Comparison of ENCODE assay signal across 14 cellular contexts in the genomic region with DNA sequence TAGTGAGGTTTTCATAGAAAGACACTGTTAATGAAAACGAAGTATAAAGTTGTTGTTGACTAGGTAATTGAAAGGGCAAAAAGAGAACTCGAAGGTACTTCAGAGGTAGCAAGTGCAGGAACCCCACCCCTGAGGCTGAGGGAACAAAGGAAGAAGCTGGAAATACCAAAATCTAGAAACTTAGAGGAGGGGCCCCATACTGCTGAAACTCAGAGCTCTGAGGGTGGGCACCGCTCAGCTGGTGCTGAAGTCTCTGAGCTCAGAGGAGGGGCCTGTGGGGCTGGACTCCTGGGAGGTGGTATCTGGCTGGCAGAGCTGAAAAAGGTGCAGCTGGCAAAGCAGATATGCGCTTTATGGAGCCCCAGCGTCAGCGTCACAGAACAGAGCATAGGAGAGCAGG.
DNase-seq lines count a peak whose midpoint lies in the region; ATAC-seq lines count a peak whose summit lies in the region.
"Had no signal": no experiment of that assay in that cellular context is flagged by ENCODE, and none has a peak within 500 bp of the region (broad histone marks: within the 10 kb centered on the region; RNA-seq: fewer than 3 reads in every experiment).

No MANE protein-coding gene starts in this region.

- peaks cover 38% of the 10 kb centered on the region for H3K4me1 Mint-ChIP-seq in activated naive CD8-positive, alpha-beta T cell treated with anti-CD3 and anti-CD28 coated beads for 36 hours

- peak overlapping the region; percentile 77 for H3K4me2 ChIP-seq in BLaER1

- no peaks in the 10 kb centered on the region for H3K9me3 Mint-ChIP-seq in activated naive CD8-positive, alpha-beta T cell treated with anti-CD3 and anti-CD28 coated beads for 36 hours

- ATAC-seq in GM18868 (IDR thresholded peaks at IDR 0.05; ENCODE audit: unreplicated experiment), result peak; percentile 30
- ATAC-seq in HG02943 (IDR thresholded peaks at IDR 0.05; ENCODE audit: low read depth, unreplicated experiment), result peak; percentile 18
- ATAC-seq: gastrocnemius medialis, HCT116, psoas muscle had no signal

- DNase-seq in activated naive CD8-positive, alpha-beta T cell treated with anti-CD3 and anti-CD28 coated beads for 36 hours, result no peak
- no peak for DNase-seq in NCI-H146 (lab: John Stamatoyannopoulos, UW)
- no peak for DNase-seq in stimulated activated CD4-positive, alpha-beta T cell treated with anti-CD3 and anti-CD28 coated beads, Interleukin-15, amount 100 ng/mL, for 24 hours
- no peak for DNase-seq in NCI-H2029 treated with DMSO at 0.1 percent for 48 hours (lab: John Stamatoyannopoulos, UW)
- DNase-seq in foreskin melanocyte, result no peak
- DNase-seq: activated CD8-positive, alpha-beta memory T cell treated with anti-CD3 and anti-CD28 coated beads for 24 hours; DMS53; gastrocnemius medialis; psoas muscle had no signal

- H3K9me3 ChIP-seq in BLaER1, result no peaks in the 10 kb centered on the region
- H3K9me3 ChIP-seq: gastrocnemius medialis, psoas muscle, tibial nerve had no signal

- peak overlapping the region; percentile 30; the same call in 1 of the 2 replicates for H3K27ac ChIP-seq in BLaER1
- H3K27ac ChIP-seq: gastrocnemius medialis, psoas muscle, tibial nerve had no signal

- no peak overlapping the region for H3K9ac ChIP-seq in BLaER1

- no peaks in the 10 kb centered on the region for H3K36me3 ChIP-seq in BLaER1
- H3K36me3 ChIP-seq: gastrocnemius medialis, tibial nerve had no signal

- H3K4me1 ChIP-seq in BLaER1, result peaks cover 25% of the 10 kb centered on the region
- H3K4me1 ChIP-seq: gastrocnemius medialis, psoas muscle, tibial nerve had no signal

- no peaks in the 10 kb centered on the region for H3K27me3 Mint-ChIP-seq in activated naive CD8-positive, alpha-beta T cell treated with anti-CD3 and anti-CD28 coated beads for 36 hours

- H3K36me3 Mint-ChIP-seq in activated naive CD8-positive, alpha-beta T cell treated with anti-CD3 and anti-CD28 coated beads for 36 hours, result no peaks in the 10 kb centered on the region

- H3K27ac Mint-ChIP-seq in activated naive CD8-positive, alpha-beta T cell treated with anti-CD3 and anti-CD28 coated beads for 36 hours, result peak overlapping the region; percentile 81

- no peaks in the 10 kb centered on the region for H4K20me1 ChIP-seq in BLaER1

- H3K4me3 ChIP-seq in BLaER1, result no peak overlapping the region
- H3K4me3 ChIP-seq: gastrocnemius medialis, psoas muscle, tibial nerve had no signal

- no peaks in the 10 kb centered on the region for H3K27me3 ChIP-seq in BLaER1
- H3K27me3 ChIP-seq: gastrocnemius medialis, tibial nerve had no signal

- peak overlapping the region; percentile 47 for H3K4me3 Mint-ChIP-seq in activated naive CD8-positive, alpha-beta T cell treated with anti-CD3 and anti-CD28 coated beads for 36 hours
